Comparison of ENCODE assay signal across 8 cellular contexts in genomic region chr5:170603578-170604565, GRCh38.
A peak's percentile ranks its signal among the peaks of the same experiment; 100 is the strongest.
DNase-seq lines count a peak whose midpoint lies in the region; ATAC-seq and FAIRE-seq lines count a peak whose summit lies in the region.

No MANE protein-coding gene starts in this region.

- peaks cover 0 to 1% of the 10 kb centered on the region in 2 donors for H3K27me3 ChIP-seq in small intestine (ENCODE audit: control insufficient read depth in 2 of 2, insufficient read depth in 2 of 2, low read length in 2 of 2)

- H3K4me3 ChIP-seq in small intestine (ENCODE audit: low read depth in 1 of 2, low read length in 2 of 2), result no peak overlapping the region

- intact Hi-C loops in left cardiac atrium (cut with DNase I), result no loop called here

- 51 to 56% (median 54%) methylated on average over 11 to 12 of the region's 12 CpGs for WGBS in small intestine, 3 donors

- no peaks in the 10 kb centered on the region for H3K4me1 ChIP-seq in small intestine (ENCODE audit: control insufficient read depth in 2 of 2, insufficient read depth in 1 of 2, low read depth in 1 of 2, low read length in 1 of 2)

- DNase-seq in NCI-H2171 treated with DMSO at 0.1 percent for 48 hours (lab: John Stamatoyannopoulos, UW) (peak; percentile 35), NCI-H2171 (lab: John Stamatoyannopoulos, UW) (no peak), NCI-H748 treated with DMSO at 0.1 percent for 48 hours (lab: John Stamatoyannopoulos, UW) (peak; percentile 61), left cardiac atrium (peak; percentile 37), small intestine (peak; percentile 25)
- peak; percentile 76 to 78 for DNase-seq in activated T-cell treated with anti-CD3 and anti-CD28 coated beads, Interleukin-2, amount 50 U/mL, for 48 hours

- H3K27ac ChIP-seq in small intestine (ENCODE audit: low read depth in 1 of 2, low read length in 1 of 2), result no peak overlapping the region

- ATAC-seq in HG02588 (IDR thresholded peaks at IDR 0.05; ENCODE audit: unreplicated experiment) (peak; percentile 59), left cardiac atrium (peak; percentile 47 to 80), GM19035 (IDR thresholded peaks at IDR 0.05; ENCODE audit: unreplicated experiment) (no peak)

- H3K9me3 ChIP-seq in small intestine (ENCODE audit: control insufficient read depth, low read depth), result no peaks in the 10 kb centered on the region

- no peaks in the 10 kb centered on the region for H3K36me3 ChIP-seq in small intestine (ENCODE audit: control insufficient read depth in 2 of 2, insufficient read depth in 2 of 2, low read length in 2 of 2)

- no peak for FAIRE-seq in small intestine (lab: Jason Lieb, UNC)
